Comparison of ENCODE assay signal across 8 cellular contexts in genomic region chr5:34245032-34245394, GRCh38.
DNase-seq lines count a peak whose midpoint lies in the region; ATAC-seq and TF ChIP-seq lines count a peak whose summit lies in the region.
"Not testable (repeated sequence)": the region's sequence is repeated elsewhere in the genome, so short reads cannot be mapped to it uniquely, and the experiment has no call there.

No MANE protein-coding gene starts in this region.

- peak overlapping the region; percentile 38 for H3K4me3 ChIP-seq in HEK293 (ENCODE audit: low read depth, low read length)
- H3K4me3 ChIP-seq in neutrophil (ENCODE audit: low read depth in 1 of 2, low read length in 1 of 2) = peak overlapping the region; percentile 41 to 57
- H3K4me3 ChIP-seq in transverse colon = peak overlapping the region; percentile 37 to 70 (median 48)

- H3K27ac ChIP-seq in HEK293 (ENCODE audit: extremely low read depth, low read depth, low read length) (peak overlapping the region; percentile 56; the same call in 1 of the 2 replicates), KOPT-K1 (ENCODE audit: low read depth, low read length, poor library complexity, severe bottlenecking) (peak overlapping the region; percentile 49), neutrophil (peak overlapping the region; percentile 83), transverse colon (peak overlapping the region; percentile 88 to 96 (median 92))

- in situ Hi-C loops in transverse colon (cut with MboI; ENCODE audit: low pct_ligation_motif_present in 1 of 4, low pct_unique_long_range_greater_than_20kb in 1 of 4, low sequenced_read_pairs in 3 of 4) = not testable (repeated sequence)

- not testable (repeated sequence) for H3K27me3 ChIP-seq in neutrophil, transverse colon

- not testable (repeated sequence) for TF ChIP-seq POLR2A in transverse colon (IDR thresholded peaks at IDR 0.05)

- not testable (repeated sequence) for TF ChIP-seq EP300 in transverse colon (IDR thresholded peaks at IDR 0.05; ENCODE audit: low read depth)

- H3K4me1 ChIP-seq in HEK293 (ENCODE audit: control insufficient read depth, insufficient read depth, low read length); neutrophil (ENCODE audit: control insufficient read depth in 1 of 2, insufficient read depth in 1 of 2, low read depth in 1 of 2, low read length in 1 of 2); transverse colon: not testable (repeated sequence)

- intact Hi-C loops in activated B cell treated with CpG ODN at 0.5 μM for 24 hours (cut with micrococcal nuclease) = loop anchor here (10.0 kb wide), 1 partner anchor 670 kb away; the partner anchor contains the start of genes BRIX1 and RAD1
- intact Hi-C loops in MCF 10A (cut with micrococcal nuclease); left ventricle myocardium superior (cut with micrococcal nuclease); transverse colon (cut with DNase I; ENCODE audit: low total_unique reads): not testable (repeated sequence)

- peaks cover 19% of the 10 kb centered on the region for H3K4me1 Mint-ChIP-seq in activated B cell treated with CpG ODN at 0.5 μM for 24 hours
- H3K4me1 Mint-ChIP-seq in MCF 10A (ENCODE audit: insufficient read depth, unreplicated experiment) = not testable (repeated sequence)

- peak; percentile 77 for ATAC-seq in GM18520 (IDR thresholded peaks at IDR 0.05; ENCODE audit: unreplicated experiment)
- peak; percentile 90 for ATAC-seq in activated B cell treated with CpG ODN at 0.5 μM for 24 hours (ENCODE audit: low read depth)
- ATAC-seq in left ventricle myocardium superior = peak; percentile 100

- not testable (repeated sequence) for TF ChIP-seq CTCF in HEK293 (tag by site-specific recombination; IDR thresholded peaks at IDR 0.05); activated B cell treated with CpG ODN at 0.5 μM for 24 hours (IDR thresholded peaks at IDR 0.05); MCF 10A (IDR thresholded peaks at IDR 0.05; ENCODE audit: unreplicated experiment); neutrophil (IDR thresholded peaks at IDR 0.05); transverse colon (IDR thresholded peaks at IDR 0.05)

- H3K36me3 Mint-ChIP-seq in activated B cell treated with CpG ODN at 0.5 μM for 24 hours (ENCODE audit: low read depth); MCF 10A (ENCODE audit: insufficient read depth, unreplicated experiment): not testable (repeated sequence)

- H3K36me3 ChIP-seq in HEK293 (ENCODE audit: control insufficient read depth in 2 of 2, insufficient read depth in 1 of 2, low read length in 2 of 2); KOPT-K1 (ENCODE audit: insufficient read depth, low read length); neutrophil; transverse colon: not testable (repeated sequence)

- not testable (repeated sequence) for DNase-seq in activated B cell treated with CpG ODN at 0.5 μM for 24 hours; MCF 10A (ENCODE audit: unreplicated experiment); left ventricle myocardium superior; transverse colon

- not testable (repeated sequence) for H3K4me3 Mint-ChIP-seq in activated B cell treated with CpG ODN at 0.5 μM for 24 hours
- H3K4me3 Mint-ChIP-seq in MCF 10A (ENCODE audit: unreplicated experiment) = peak overlapping the region; percentile 70

- H3K27me3 Mint-ChIP-seq in activated B cell treated with CpG ODN at 0.5 μM for 24 hours; MCF 10A (ENCODE audit: insufficient read depth, unreplicated experiment): not testable (repeated sequence)

- not testable (repeated sequence) for BruUV-seq in MCF 10A (replicated peaks; lab: Mats Ljungman, UMichigan)

- H3K27ac Mint-ChIP-seq in activated B cell treated with CpG ODN at 0.5 μM for 24 hours; MCF 10A (ENCODE audit: low read depth, unreplicated experiment): not testable (repeated sequence)

- H3K9me3 ChIP-seq in HEK293 (ENCODE audit: control insufficient read depth, insufficient read depth, low read depth, low read length); KOPT-K1 (ENCODE audit: insufficient read depth, low read length, poor library complexity, severe bottlenecking); neutrophil; transverse colon: not testable (repeated sequence)

- not testable (repeated sequence) for H3K9me3 Mint-ChIP-seq in activated B cell treated with CpG ODN at 0.5 μM for 24 hours; MCF 10A (ENCODE audit: unreplicated experiment)

- POLR2A ChIA-PET in HEK293 (lab: Yijun Ruan, JAX); activated B cell treated with CpG ODN at 0.5 μM for 24 hours (lab: Charles Lee); MCF 10A (lab: Yijun Ruan, JAX): not testable (repeated sequence)

- CTCF ChIA-PET in HEK293 (lab: Yijun Ruan, JAX); activated B cell treated with CpG ODN at 0.5 μM for 24 hours (lab: Charles Lee); MCF 10A (lab: Yijun Ruan, JAX): not testable (repeated sequence)

- WGBS in transverse colon (ENCODE audit: low coverage in 1 of 2), 2 donors = no CpG with 5 or more reads among the region's 31 CpGs
